7 cellular contexts compared by ENCODE assay signal in the genomic region with DNA sequence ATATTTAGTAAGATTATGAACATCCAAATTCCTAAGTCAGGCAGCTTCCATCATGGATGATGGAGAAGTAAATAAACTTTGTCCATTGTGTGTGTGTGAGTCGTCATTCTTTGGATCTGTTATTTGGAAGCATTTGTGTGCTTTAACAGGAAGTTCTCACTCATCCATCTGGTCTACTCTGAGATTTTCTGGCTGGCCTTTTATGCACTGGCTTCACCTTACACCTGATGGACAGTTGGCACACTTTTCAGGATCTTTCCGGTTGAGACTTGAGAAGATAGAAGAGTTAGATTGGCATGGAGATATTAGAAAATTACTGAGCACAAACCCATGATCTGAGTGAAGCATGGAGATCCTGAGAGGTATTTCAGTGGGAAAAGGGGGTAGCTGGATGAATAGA. TPM values are rescaled to one million over a fixed set of nuclear protein-coding genes. Genes with fewer than 3 reads are reported as not detected.
"Had no signal": no experiment of that assay in that cellular context is flagged by ENCODE, and none has a peak within 500 bp of the region (broad histone marks: within the 10 kb centered on the region; RNA-seq: fewer than 3 reads in every experiment).

No MANE protein-coding gene starts in this region.

- H3K9me3 Mint-ChIP-seq: GM23338, H9, IgD-negative memory B cell had no signal

- H3K27ac Mint-ChIP-seq: GM23338, H9, IgD-negative memory B cell had no signal

- H3K4me1 Mint-ChIP-seq: IgD-negative memory B cell had no signal

- H3K36me3 Mint-ChIP-seq: IgD-negative memory B cell had no signal

- H3K4me3 Mint-ChIP-seq: GM23338, H9, IgD-negative memory B cell had no signal

- H3K27me3 Mint-ChIP-seq: IgD-negative memory B cell had no signal

- DNase-seq: H9, HCEC 1CT, KBM-7 had no signal

- H3K27ac ChIP-seq: HL-60 had no signal

RNA-seq across cellular contexts. Expression of a gene that starts 12.6 kb away (rescaled TPM):
- total RNA-seq: HT1080 had no signal
